In genomic region chr15:71411538-71412482, GRCh38 we compare ENCODE assay signal across 10 cellular contexts.
DNase-seq lines count a peak whose midpoint lies in the region; ATAC-seq and TF ChIP-seq lines count a peak whose summit lies in the region.
"Had no signal": no experiment of that assay in that cellular context is flagged by ENCODE, and none has a peak within 500 bp of the region (broad histone marks: within the 10 kb centered on the region; RNA-seq: fewer than 3 reads in every experiment).

No MANE protein-coding gene starts in this region.

- no peaks in the 10 kb centered on the region for H4K20me1 ChIP-seq in HCT116 (ENCODE audit: insufficient read depth)
- no peaks in the 10 kb centered on the region for H4K20me1 ChIP-seq in smooth muscle cell (ENCODE audit: low read depth)

- H3K9ac ChIP-seq in HCT116 (ENCODE audit: low read length) (peak overlapping the region; percentile 41; the same call in 1 of the 2 replicates), smooth muscle cell (ENCODE audit: low read depth) (no peak overlapping the region), trophoblast cell (ENCODE audit: low read length) (no peak overlapping the region)

- TF ChIP-seq RAD21 in HCT116 (IDR thresholded peaks at IDR 0.05; ENCODE audit: low read depth) = no peak

- no peaks in the 10 kb centered on the region for H3K79me1 ChIP-seq in trophoblast cell (ENCODE audit: low read length)

- H2BK120ac ChIP-seq in trophoblast cell (ENCODE audit: insufficient read depth, low read length, poor library complexity) = no peak overlapping the region

- no peak overlapping the region for H2BK5ac ChIP-seq in trophoblast cell (ENCODE audit: low read depth, low read length, poor library complexity)

- H3K4me3 ChIP-seq in HCT116 (replicated peaks in 1 of 2; ENCODE audit: low read depth in 1 of 2, low read length in 2 of 2) = peak overlapping the region; percentile 6 to 20; a peak in 3 of 4 replicates
- peak overlapping the region; percentile 52 for H3K4me3 ChIP-seq in coronary artery
- no peak overlapping the region for H3K4me3 ChIP-seq in smooth muscle cell
- no peak overlapping the region for H3K4me3 ChIP-seq in trophoblast cell (ENCODE audit: low read depth, low read length)

- H3K27ac Mint-ChIP-seq in stimulated activated naive CD8-positive, alpha-beta T cell treated with anti-CD3 and anti-CD28 coated beads, Interleukin-15, amount 100 ng/mL, for 72 hours = no peak overlapping the region
- H3K27ac Mint-ChIP-seq: activated naive CD8-positive, alpha-beta T cell treated with anti-CD3 and anti-CD28 coated beads, Interleukin-2, amount 50 U/mL, for 24 hours had no signal

- BruUV-seq in HCT116 (replicated peaks; lab: Mats Ljungman, UMichigan) = TSS peak; percentile 67

- H3F3A ChIP-seq in smooth muscle cell (ENCODE audit: low read depth) = no peaks in the 10 kb centered on the region

- H4K12ac ChIP-seq in trophoblast cell (ENCODE audit: low read depth, low read length) = no peak overlapping the region

- CTCF ChIA-PET in HCT116 (lab: Charles Lee) = no interaction called here

- H2BK12ac ChIP-seq in trophoblast cell (ENCODE audit: low read length) = no peak overlapping the region

- H3K27me3 ChIP-seq in HCT116 (ENCODE audit: insufficient read depth, low read length) (no peaks in the 10 kb centered on the region), smooth muscle cell (ENCODE audit: low read depth) (no peaks in the 10 kb centered on the region), trophoblast cell (ENCODE audit: insufficient read depth, low read length) (no peaks in the 10 kb centered on the region)

- H3K4me1 Mint-ChIP-seq in stimulated activated naive CD8-positive, alpha-beta T cell treated with anti-CD3 and anti-CD28 coated beads, Interleukin-15, amount 100 ng/mL, for 72 hours = no peaks in the 10 kb centered on the region
- H3K4me1 Mint-ChIP-seq: activated naive CD8-positive, alpha-beta T cell treated with anti-CD3 and anti-CD28 coated beads, Interleukin-2, amount 50 U/mL, for 24 hours had no signal

- no peak overlapping the region for H3K4me3 Mint-ChIP-seq in stimulated activated naive CD8-positive, alpha-beta T cell treated with anti-CD3 and anti-CD28 coated beads, Interleukin-15, amount 100 ng/mL, for 72 hours
- H3K4me3 Mint-ChIP-seq: activated naive CD8-positive, alpha-beta T cell treated with anti-CD3 and anti-CD28 coated beads, Interleukin-2, amount 50 U/mL, for 24 hours had no signal

- H3K79me2 ChIP-seq in HCT116 (ENCODE audit: insufficient read depth, low read length) (no peaks in the 10 kb centered on the region), smooth muscle cell (ENCODE audit: low read depth) (no peaks in the 10 kb centered on the region), trophoblast cell (ENCODE audit: control insufficient read depth, insufficient read depth, low read length, poor library complexity) (no peaks in the 10 kb centered on the region)

- no peak overlapping the region for H4K91ac ChIP-seq in trophoblast cell (ENCODE audit: low read depth, low read length)

- H3K14ac ChIP-seq in trophoblast cell (ENCODE audit: low read length) = no peak overlapping the region

- H2AFZ ChIP-seq in HCT116 (ENCODE audit: low read depth, low read length, poor library complexity, severe bottlenecking) = no peak overlapping the region
- no peak overlapping the region for H2AFZ ChIP-seq in smooth muscle cell (ENCODE audit: low read depth)
- H2AFZ ChIP-seq in trophoblast cell (ENCODE audit: insufficient read depth, low read length, poor library complexity) = no peak overlapping the region

- no peaks in the 10 kb centered on the region for H3K9me3 Mint-ChIP-seq in stimulated activated naive CD8-positive, alpha-beta T cell treated with anti-CD3 and anti-CD28 coated beads, Interleukin-15, amount 100 ng/mL, for 72 hours
- H3K9me3 Mint-ChIP-seq: activated naive CD8-positive, alpha-beta T cell treated with anti-CD3 and anti-CD28 coated beads, Interleukin-2, amount 50 U/mL, for 24 hours had no signal

- H3K23ac ChIP-seq in trophoblast cell (ENCODE audit: low read length) = no peak overlapping the region

- TF ChIP-seq POLR2A in HCT116 (IDR thresholded peaks at IDR 0.05; ENCODE audit: borderline replicate concordance, extremely low read depth, insufficient read depth, insufficient read length) = no peak

- RAD21 ChIA-PET in HCT116 (lab: Charles Lee; ENCODE audit: low non-redundant PET in 1 of 2, low total read pairs in 2 of 2, uncharacterized antibody in 2 of 2, unreplicated experiment in 2 of 2) = no interaction called here

- TF ChIP-seq CTCF in HCT116 (IDR thresholded peaks at IDR 0.05 in 2 of 3, conservative IDR thresholded peaks at IDR 0.05 in 1 of 3; ENCODE audit: borderline replicate concordance in 1 of 3, insufficient read depth in 1 of 3, low read depth in 2 of 3, low read length in 2 of 3) = peak in 1 of 3 experiments; percentile 20; a peak in 1 of 6 replicates
- TF ChIP-seq CTCF in coronary artery (IDR thresholded peaks at IDR 0.05) = no peak
- no peak for TF ChIP-seq CTCF in smooth muscle cell (IDR thresholded peaks at IDR 0.05; ENCODE audit: borderline replicate concordance, insufficient read depth, poor library complexity, severe bottlenecking)

- H3K18ac ChIP-seq in trophoblast cell (ENCODE audit: low read length) = no peak overlapping the region

- intact Hi-C loops in HCT116 (cut with micrococcal nuclease) = no loop called here

- H3K9me3 ChIP-seq in HCT116 (ENCODE audit: control insufficient read depth in 1 of 2, insufficient read depth in 1 of 2, low read depth in 1 of 2, low read length in 2 of 2) (no peaks in the 10 kb centered on the region), smooth muscle cell (replicated peaks; ENCODE audit: low read depth) (no peaks in the 10 kb centered on the region), trophoblast cell (ENCODE audit: insufficient read depth, low read depth, low read length) (no peaks in the 10 kb centered on the region)

- H4K8ac ChIP-seq in trophoblast cell (ENCODE audit: low read depth, low read length) = no peak overlapping the region

- 72% methylated on average over 16 of the region's 16 CpGs for WGBS in smooth muscle cell (ENCODE audit: low lambda C conversion rate)
- no CpG with 5 or more reads among the region's 16 CpGs for WGBS in trophoblast cell (ENCODE audit: extremely low coverage, insufficient coverage, insufficient read length)

- no peak overlapping the region for H3K4ac ChIP-seq in trophoblast cell (ENCODE audit: low read depth, low read length)

- DNase-seq in HCT116 (ENCODE audit: low read depth, low spot score) (no peak), coronary artery (ENCODE audit: low spot score) (no peak), islet precursor cell (peak; percentile 74), smooth muscle cell (lab: John Stamatoyannopoulos, UW; ENCODE audit: unreplicated experiment) (no peak), trophoblast cell (no peak)
- DNase-seq in activated T-cell treated with anti-CD3 and anti-CD28 coated beads, Interleukin-2, amount 50 U/mL, for 48 hours = no peak
- no peak for DNase-seq in stimulated activated naive CD8-positive, alpha-beta T cell treated with anti-CD3 and anti-CD28 coated beads, Interleukin-15, amount 100 ng/mL, for 72 hours
- DNase-seq in stimulated activated CD8-positive, alpha-beta memory T cell treated with anti-CD3 and anti-CD28 coated beads, Interleukin-4, amount 100 ng/mL, for 48 hours = no peak
- DNase-seq: activated naive CD8-positive, alpha-beta T cell treated with anti-CD3 and anti-CD28 coated beads, Interleukin-2, amount 50 U/mL, for 24 hours; NCI-H1436 had no signal

- H3K27me3 Mint-ChIP-seq in stimulated activated naive CD8-positive, alpha-beta T cell treated with anti-CD3 and anti-CD28 coated beads, Interleukin-15, amount 100 ng/mL, for 72 hours = peaks cover 21% of the 10 kb centered on the region

- H3K9me2 ChIP-seq in HCT116 (ENCODE audit: insufficient read depth) = no peaks in the 10 kb centered on the region

- ATAC-seq in HCT116 = peak; percentile 73
- no peak for ATAC-seq in stimulated activated naive CD8-positive, alpha-beta T cell treated with anti-CD3 and anti-CD28 coated beads, Interleukin-15, amount 100 ng/mL, for 72 hours
- ATAC-seq: activated naive CD8-positive, alpha-beta T cell treated with anti-CD3 and anti-CD28 coated beads, Interleukin-2, amount 50 U/mL, for 24 hours had no signal

- POLR2A ChIA-PET in HCT116 (lab: Charles Lee) = no interaction called here

- H3K36me3 ChIP-seq in HCT116 (ENCODE audit: control insufficient read depth in 1 of 2, insufficient read depth in 2 of 2, low read length in 2 of 2) (no peaks in the 10 kb centered on the region), smooth muscle cell (ENCODE audit: low read depth) (no peaks in the 10 kb centered on the region), trophoblast cell (ENCODE audit: control insufficient read depth in 1 of 2, insufficient read depth in 2 of 2, low read length in 2 of 2) (no peaks in the 10 kb centered on the region)

- H3K4me2 ChIP-seq in HCT116 (ENCODE audit: low read length) = peak overlapping the region; percentile 64
- H3K4me2 ChIP-seq in smooth muscle cell = peak overlapping the region; percentile 2
- H3K4me2 ChIP-seq in trophoblast cell (ENCODE audit: low read length) = no peak overlapping the region

- H3K27ac ChIP-seq in HCT116 (ENCODE audit: low read depth, low read length) (peak overlapping the region; percentile 68), coronary artery (peak overlapping the region; percentile 53 to 85), smooth muscle cell (ENCODE audit: low read depth) (no peak overlapping the region), trophoblast cell (ENCODE audit: low read depth, low read length) (no peak overlapping the region)

- peaks cover 17 to 28% of the 10 kb centered on the region in 2 experiments for H3K4me1 ChIP-seq in HCT116 (ENCODE audit: control insufficient read depth in 1 of 2, insufficient read depth in 2 of 2, low read length in 2 of 2)
- H3K4me1 ChIP-seq in smooth muscle cell (ENCODE audit: low read depth) = no peaks in the 10 kb centered on the region
- H3K4me1 ChIP-seq in trophoblast cell (ENCODE audit: control insufficient read depth in 1 of 2, insufficient read depth in 2 of 2, low read length in 2 of 2) = no peaks in the 10 kb centered on the region

- H2AK5ac ChIP-seq in trophoblast cell (ENCODE audit: low read length) = no peak overlapping the region

TF ChIP-seq in HCT116, 20 proteins besides CTCF, POLR2A, EP300 and RAD21:
- TF ChIP-seq EZH2 (IDR thresholded peaks at IDR 0.05) = no peak
- no peak for TF ChIP-seq EZH2phosphoT487 (IDR thresholded peaks at IDR 0.05; ENCODE audit: borderline replicate concordance)
- no peak for TF ChIP-seq CEBPB (IDR thresholded peaks at IDR 0.05; ENCODE audit: low read depth)
- peak; percentile 43; the same call in 1 of the 2 replicates for TF ChIP-seq SP1 (IDR thresholded peaks at IDR 0.05; ENCODE audit: low read depth)
- peak; percentile 26; the same call in 1 of the 2 replicates for TF ChIP-seq MAX (IDR thresholded peaks at IDR 0.05)
- TF ChIP-seq JUND (IDR thresholded peaks at IDR 0.05) = peak; percentile 21; the same call in 1 of the 2 replicates
- 0 out of 2 replicates have a peak, but pooled peaks have one; percentile 33 for TF ChIP-seq SRF (IDR thresholded peaks at IDR 0.05; ENCODE audit: low read depth)

Comparison
In these comparisons a context has a peak if more than half of its experiments do, and no peak if none do; other contexts are left out.
1. H3K27ac ChIP-seq: peak in HCT116 (single experiment) and coronary artery (2 of 2); none in smooth muscle cell (single experiment) and trophoblast cell (single experiment).
2. H3K4me3 ChIP-seq: peak in HCT116 (2 of 2) and coronary artery (single experiment); none in smooth muscle cell (single experiment) and trophoblast cell (single experiment).